In the genomic region with DNA sequence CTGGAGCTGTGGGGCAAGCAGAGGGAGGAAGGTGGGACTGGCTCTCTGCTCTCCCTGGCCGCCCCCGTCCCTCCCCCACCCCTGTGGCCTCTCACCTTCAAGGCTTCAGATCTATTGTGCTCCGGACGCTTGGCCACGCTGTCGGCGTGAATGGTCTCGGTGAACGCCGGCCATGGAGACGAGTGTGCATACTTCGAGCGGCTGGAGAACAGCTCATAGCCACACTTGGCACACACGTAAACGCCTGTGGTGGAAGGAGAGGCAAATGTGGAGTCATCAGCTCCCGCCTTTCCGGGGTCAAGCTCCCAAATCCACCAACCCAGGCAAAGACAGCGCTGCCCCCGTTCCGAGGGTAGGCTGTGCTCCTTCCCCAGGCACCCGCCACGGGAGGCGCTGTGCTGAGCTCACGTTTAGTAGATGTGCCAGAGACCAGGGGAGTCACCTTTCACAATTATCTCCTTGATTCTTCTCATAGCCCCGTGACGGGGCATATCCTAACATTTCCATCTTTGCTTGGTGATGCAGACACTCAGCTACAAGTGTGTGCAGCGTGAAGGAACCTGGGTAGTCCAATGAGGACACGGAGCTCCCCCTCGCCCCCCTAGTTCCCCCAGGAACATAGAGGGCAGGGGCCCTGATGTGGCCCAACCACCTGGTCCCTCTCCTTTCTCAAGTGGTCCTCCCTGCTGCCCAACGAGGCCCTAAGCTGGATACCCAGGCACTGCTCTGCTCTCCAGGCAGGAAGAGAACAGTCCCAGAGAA, we compare ENCODE assay signal across 1 cellular context.
TF ChIP-seq lines count a peak whose summit lies in the region.

No MANE protein-coding gene starts in this region.

TF ChIP-seq in HCT116, 20 proteins besides CTCF, POLR2A, EP300 and RAD21:
- TF ChIP-seq CEBPB (IDR thresholded peaks at IDR 0.05; ENCODE audit: low read depth) (no peak), EZH2 (IDR thresholded peaks at IDR 0.05) (no peak)
